In genomic region chr2:223047260-223047761, GRCh38 we compare ENCODE assay signal across 12 cellular contexts. TPM values are rescaled to one million over a fixed set of nuclear protein-coding genes. Genes with fewer than 3 reads are reported as not detected.
A peak's percentile ranks its signal among the peaks of the same experiment; 100 is the strongest.
DNase-seq lines count a peak whose midpoint lies in the region; ATAC-seq and TF ChIP-seq lines count a peak whose summit lies in the region.
"Had no signal": no experiment of that assay in that cellular context is flagged by ENCODE, and none has a peak within 500 bp of the region (broad histone marks: within the 10 kb centered on the region; RNA-seq: fewer than 3 reads in every experiment).

No MANE protein-coding gene starts in this region.

- H3K4me3 Mint-ChIP-seq in osteocyte (ENCODE audit: unreplicated experiment) = peak overlapping the region; percentile 41
- H3K4me3 Mint-ChIP-seq: activated naive CD4-positive, alpha-beta T cell treated with anti-CD3 and anti-CD28 coated beads for 36 hours; CD4-positive, CD25-positive, alpha-beta regulatory T cell; naive thymus-derived CD8-positive, alpha-beta T cell had no signal

- H3K27me3 Mint-ChIP-seq in osteocyte (ENCODE audit: unreplicated experiment) = no peaks in the 10 kb centered on the region
- H3K27me3 Mint-ChIP-seq: CD4-positive, CD25-positive, alpha-beta regulatory T cell had no signal

- peak overlapping the region; percentile 55 for H3K27ac ChIP-seq in SJSA1

- H3K36me3 Mint-ChIP-seq in osteocyte (ENCODE audit: unreplicated experiment) = no peaks in the 10 kb centered on the region
- H3K36me3 Mint-ChIP-seq: CD4-positive, CD25-positive, alpha-beta regulatory T cell; naive thymus-derived CD8-positive, alpha-beta T cell had no signal

- H3K4me1 ChIP-seq in SJSA1 (replicated peaks) = peaks cover 44% of the 10 kb centered on the region

- peaks cover 82% of the 10 kb centered on the region for H3K4me1 Mint-ChIP-seq in osteocyte (ENCODE audit: unreplicated experiment)
- H3K4me1 Mint-ChIP-seq: CD4-positive, CD25-positive, alpha-beta regulatory T cell had no signal

- H3K27ac Mint-ChIP-seq in osteocyte (ENCODE audit: unreplicated experiment) = peak overlapping the region; percentile 98
- H3K27ac Mint-ChIP-seq: activated naive CD4-positive, alpha-beta T cell treated with anti-CD3 and anti-CD28 coated beads for 36 hours; CD4-positive, CD25-positive, alpha-beta regulatory T cell had no signal

- H3K9me3 Mint-ChIP-seq in osteocyte (ENCODE audit: unreplicated experiment) = no peaks in the 10 kb centered on the region
- H3K9me3 Mint-ChIP-seq: activated naive CD4-positive, alpha-beta T cell treated with anti-CD3 and anti-CD28 coated beads for 36 hours had no signal

- DNase-seq in AG20443 (ENCODE audit: low spot score) (peak; percentile 77), SJSA1 (ENCODE audit: low read depth in 1 of 2, low spot score in 2 of 2) (peak in 1 of 2 experiments; percentile 55), fibroblast of peridontal ligament (ENCODE audit: extremely low read depth) (peak; percentile 89), osteocyte (ENCODE audit: extremely low spot score, unreplicated experiment) (no peak), activated gamma-delta T cell (lab: John Stamatoyannopoulos, UW) (no peak)
- no peak for DNase-seq in stimulated activated naive CD4-positive, alpha-beta T cell (lab: John Stamatoyannopoulos, UW)
- DNase-seq in stimulated activated CD4-positive, alpha-beta T cell treated with anti-CD3 and anti-CD28 coated beads, Interleukin-12 subunit alpha, Interleukin-12 subunit beta, amount 100 ng/mL, for 4 hours = no peak
- DNase-seq: activated naive CD4-positive, alpha-beta T cell treated with anti-CD3 and anti-CD28 coated beads for 36 hours; CD4-positive, CD25-positive, alpha-beta regulatory T cell; naive thymus-derived CD8-positive, alpha-beta T cell; PC-3 had no signal

- no peak for TF ChIP-seq CTCF in osteocyte (IDR thresholded peaks at IDR 0.05)

- H3K27me3 ChIP-seq in SJSA1 (replicated peaks) = no peaks in the 10 kb centered on the region

- no peak for ATAC-seq in HG03460 (IDR thresholded peaks at IDR 0.05; ENCODE audit: unreplicated experiment)
- ATAC-seq: naive thymus-derived CD8-positive, alpha-beta T cell; PC-3 had no signal

- H3K36me3 ChIP-seq in SJSA1 = no peaks in the 10 kb centered on the region

- H3K9me3 ChIP-seq in SJSA1 (replicated peaks) = no peaks in the 10 kb centered on the region

- H3K4me3 ChIP-seq in SJSA1 = no peak overlapping the region

RNA-seq across cellular contexts. Expression of gene KCNE4, which starts 4.7 kb away (rescaled TPM):
- 3.1 and 4.3 TPM in 2 replicates for total RNA-seq in SJSA1 (2014; rRNA removed; shearing (Covaris generic))
- total RNA-seq in osteocyte = 3.5 and 3.7 TPM in 2 replicates
- total RNA-seq: activated naive CD4-positive, alpha-beta T cell treated with anti-CD3 and anti-CD28 coated beads for 36 hours; CD4-positive, CD25-positive, alpha-beta regulatory T cell; naive thymus-derived CD8-positive, alpha-beta T cell; PC-3 had no signal

Comparison
In these comparisons a context has a peak if more than half of its experiments do, and no peak if none do; other contexts are left out.
1. DNase-seq: peak in AG20443 (single experiment) and fibroblast of peridontal ligament (single experiment); none in osteocyte (single experiment), stimulated activated naive CD4-positive, alpha-beta T cell (0 of 6), activated gamma-delta T cell (single experiment) and stimulated activated CD4-positive, alpha-beta T cell treated with anti-CD3 and anti-CD28 coated beads, Interleukin-12 subunit alpha, Interleukin-12 subunit beta, amount 100 ng/mL, for 4 hours (single experiment).